In genomic region chr2:72862239-72862988, GRCh38 we compare ENCODE assay signal across 8 cellular contexts. TPM values are rescaled to one million over a fixed set of nuclear protein-coding genes. Genes with fewer than 3 reads are reported as not detected.
A peak's percentile ranks its signal among the peaks of the same experiment; 100 is the strongest.
DNase-seq lines count a peak whose midpoint lies in the region; ATAC-seq and TF ChIP-seq lines count a peak whose summit lies in the region.

No MANE protein-coding gene starts in this region.

- peaks cover 29% of the 10 kb centered on the region for H3K27me3 Mint-ChIP-seq in activated T-helper 1 cell treated with anti-CD3 and anti-CD28 coated beads, Interleukin-12 subunit alpha, Interleukin-12 subunit beta, Interleukin-2, Interleukin-4 antibody, amounts not matched to agents 30 ng/mL and 10 ng/mL and 1 ng/mL, durations not matched to agents 14 hours and 24 hours and 36 hours (ENCODE audit: insufficient read depth)
- H3K27me3 Mint-ChIP-seq in nephron (ENCODE audit: low read depth) = peaks cover 69% of the 10 kb centered on the region

- H3K4me1 Mint-ChIP-seq in activated T-helper 1 cell treated with anti-CD3 and anti-CD28 coated beads, Interleukin-12 subunit alpha, Interleukin-12 subunit beta, Interleukin-2, Interleukin-4 antibody, amounts not matched to agents 30 ng/mL and 10 ng/mL and 1 ng/mL, durations not matched to agents 14 hours and 24 hours and 36 hours (ENCODE audit: low read depth) = peaks cover 15% of the 10 kb centered on the region
- peaks cover 4% of the 10 kb centered on the region for H3K4me1 Mint-ChIP-seq in nephron

- H3K27me3 ChIP-seq in Peyer's patch = no peaks in the 10 kb centered on the region

- H3K4me1 ChIP-seq in Peyer's patch = peaks cover 0 to 10% (median 3%) of the 10 kb centered on the region in 4 donors

- peak overlapping the region; percentile 54 for H3K4me3 Mint-ChIP-seq in activated T-helper 1 cell treated with anti-CD3 and anti-CD28 coated beads, Interleukin-12 subunit alpha, Interleukin-12 subunit beta, Interleukin-2, Interleukin-4 antibody, amounts not matched to agents 30 ng/mL and 10 ng/mL and 1 ng/mL, durations not matched to agents 14 hours and 24 hours and 36 hours
- peak overlapping the region in 2 of 3 experiments; percentile 31 to 66 for H3K4me3 Mint-ChIP-seq in nephron

- no peaks in the 10 kb centered on the region for H3K9me3 Mint-ChIP-seq in activated T-helper 1 cell treated with anti-CD3 and anti-CD28 coated beads, Interleukin-12 subunit alpha, Interleukin-12 subunit beta, Interleukin-2, Interleukin-4 antibody, amounts not matched to agents 30 ng/mL and 10 ng/mL and 1 ng/mL, durations not matched to agents 14 hours and 24 hours and 36 hours
- no peaks in the 10 kb centered on the region for H3K9me3 Mint-ChIP-seq in nephron

- H3K27ac ChIP-seq in Peyer's patch = no peak overlapping the region

- peak; percentile 90 for ATAC-seq in GM21825 (IDR thresholded peaks at IDR 0.05; ENCODE audit: unreplicated experiment)

- no peaks in the 10 kb centered on the region for H3K36me3 Mint-ChIP-seq in activated T-helper 1 cell treated with anti-CD3 and anti-CD28 coated beads, Interleukin-12 subunit alpha, Interleukin-12 subunit beta, Interleukin-2, Interleukin-4 antibody, amounts not matched to agents 30 ng/mL and 10 ng/mL and 1 ng/mL, durations not matched to agents 14 hours and 24 hours and 36 hours (ENCODE audit: low read depth)
- H3K36me3 Mint-ChIP-seq in nephron (ENCODE audit: low read depth) = no peaks in the 10 kb centered on the region

- peak overlapping the region in 2 of 4 donors; percentile 36 to 37 for H3K4me3 ChIP-seq in Peyer's patch
- peak overlapping the region; percentile 27 for H3K4me3 ChIP-seq in fibroblast of pulmonary artery (replicated peaks; ENCODE audit: low read depth, low read length)

- DNase-seq in Daoy (ENCODE audit: low read depth) (peak; percentile 93), KG1 (lab: John Stamatoyannopoulos, UW) (peak; percentile 30), Peyer's patch (peak; percentile 67 to 94 (median 92)), fibroblast of pulmonary artery (ENCODE audit: low read depth) (peak; percentile 93)
- DNase-seq in activated T-helper 1 cell treated with anti-CD3 and anti-CD28 coated beads, Interleukin-12 subunit alpha, Interleukin-12 subunit beta, Interleukin-2, Interleukin-4 antibody, amounts not matched to agents 30 ng/mL and 10 ng/mL and 1 ng/mL, durations not matched to agents 14 hours and 24 hours and 36 hours (ENCODE audit: low spot score) = peak; percentile 80
- DNase-seq in stimulated activated naive CD4-positive, alpha-beta T cell treated with Interleukin-2 at 50 U/mL for 16 hours (lab: John Stamatoyannopoulos, UW) = peak; percentile 78

- H3K36me3 ChIP-seq in Peyer's patch = no peaks in the 10 kb centered on the region

- TF ChIP-seq POLR2A in Peyer's patch (IDR thresholded peaks at IDR 0.05) = no peak

- no peak overlapping the region for H3K27ac Mint-ChIP-seq in activated T-helper 1 cell treated with anti-CD3 and anti-CD28 coated beads, Interleukin-12 subunit alpha, Interleukin-12 subunit beta, Interleukin-2, Interleukin-4 antibody, amounts not matched to agents 30 ng/mL and 10 ng/mL and 1 ng/mL, durations not matched to agents 14 hours and 24 hours and 36 hours
- H3K27ac Mint-ChIP-seq in nephron = no peak overlapping the region

- H3K9me3 ChIP-seq in Peyer's patch = no peaks in the 10 kb centered on the region

- peak; percentile 33 to 98 (median 94) for TF ChIP-seq CTCF in Peyer's patch (IDR thresholded peaks at IDR 0.05)
- TF ChIP-seq CTCF in fibroblast of pulmonary artery (IDR thresholded peaks at IDR 0.05; ENCODE audit: low read length, missing control alignments) = peak; percentile 100
- peak; percentile 95 to 99 (median 98) for TF ChIP-seq CTCF in nephron (IDR thresholded peaks at IDR 0.05; ENCODE audit: unreplicated experiment in 3 of 3)

- intact Hi-C loops in activated T-helper 1 cell treated with anti-CD3 and anti-CD28 coated beads, Interleukin-12 subunit alpha, Interleukin-12 subunit beta, Interleukin-2, Interleukin-4 antibody, amounts not matched to agents 30 ng/mL and 10 ng/mL and 1 ng/mL, durations not matched to agents 14 hours and 24 hours and 36 hours (cut with micrococcal nuclease) = loop anchor here (1.0 to 10.0 kb wide), 5 partner anchors 25 to 938 kb away; partner anchors contain the start of genes EXOC6B and SPR

RNA-seq across cellular contexts. Expression of gene SPR, which starts 24.8 kb away (rescaled TPM):
- total RNA-seq in Daoy (2014; rRNA removed; shearing (Covaris generic)) = 33.7 and 39.1 TPM in 2 replicates
- total RNA-seq in Peyer's patch = 10 to 100 TPM; 28.1 to 66.0 (median 52.1) TPM
- 10.9 and 11.2 TPM in 2 replicates for total RNA-seq in activated T-helper 1 cell treated with anti-CD3 and anti-CD28 coated beads, Interleukin-12 subunit alpha, Interleukin-12 subunit beta, Interleukin-2, Interleukin-4 antibody, amounts not matched to agents 30 ng/mL and 10 ng/mL and 1 ng/mL, durations not matched to agents 14 hours and 24 hours and 36 hours

RNA-seq across cellular contexts. Expression of gene EXOC6B, which starts 36.6 kb away (rescaled TPM):
- total RNA-seq in Daoy (2014; rRNA removed; shearing (Covaris generic)) = 7.6 and 15.7 TPM in 2 replicates
- total RNA-seq in Peyer's patch = 10 to 100 TPM; 54.9 to 93.7 (median 64.6) TPM
- 6.8 and 7.7 TPM in 2 replicates for total RNA-seq in activated T-helper 1 cell treated with anti-CD3 and anti-CD28 coated beads, Interleukin-12 subunit alpha, Interleukin-12 subunit beta, Interleukin-2, Interleukin-4 antibody, amounts not matched to agents 30 ng/mL and 10 ng/mL and 1 ng/mL, durations not matched to agents 14 hours and 24 hours and 36 hours

RNA-seq across cellular contexts. Expression of gene EMX1, which starts 54.9 kb away (rescaled TPM):
- 0.06 and 0.29 TPM in 2 replicates for total RNA-seq in Daoy (2014; rRNA removed; shearing (Covaris generic))
- total RNA-seq in Peyer's patch = 10 to 100 TPM in 1 of 4 donors, 1 to 10 TPM in 2, not detected in 1; 1.1 to 10.0 (median 3.4) TPM
- total RNA-seq in activated T-helper 1 cell treated with anti-CD3 and anti-CD28 coated beads, Interleukin-12 subunit alpha, Interleukin-12 subunit beta, Interleukin-2, Interleukin-4 antibody, amounts not matched to agents 30 ng/mL and 10 ng/mL and 1 ng/mL, durations not matched to agents 14 hours and 24 hours and 36 hours = not detected in 2 replicates

Comparison
In these comparisons a context has a peak if more than half of its experiments do, and no peak if none do; other contexts are left out.
1. DNase-seq: peak in every context shown above with its lines; median percentile 93 in Daoy; 93 in fibroblast of pulmonary artery; 92 in Peyer's patch; 80 in activated T-helper 1 cell treated with anti-CD3 and anti-CD28 coated beads, Interleukin-12 subunit alpha, Interleukin-12 subunit beta, Interleukin-2, Interleukin-4 antibody, amounts not matched to agents 30 ng/mL and 10 ng/mL and 1 ng/mL, durations not matched to agents 14 hours and 24 hours and 36 hours; 78 in stimulated activated naive CD4-positive, alpha-beta T cell treated with Interleukin-2 at 50 U/mL for 16 hours; 30 in KG1.